Comparison of ENCODE assay signal across 1 cellular context in the genomic region with DNA sequence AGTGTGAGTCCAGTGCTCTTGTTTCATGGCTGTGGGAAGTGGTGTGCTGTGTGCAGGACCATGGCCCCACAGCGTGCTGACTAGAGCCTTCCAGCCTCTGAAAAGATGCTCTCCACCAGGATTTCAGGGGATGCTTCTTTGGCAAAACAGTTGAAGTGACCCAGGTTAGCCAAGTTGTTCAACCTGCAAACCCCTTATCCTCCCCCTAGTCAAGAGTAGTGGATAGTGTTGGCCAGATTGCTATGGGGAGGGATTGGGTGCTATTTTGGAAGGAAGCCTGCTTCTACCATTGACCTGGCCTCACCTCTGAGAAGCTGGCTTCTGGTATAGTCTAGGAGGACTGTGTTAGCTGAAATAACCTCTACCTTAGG.
TF ChIP-seq lines count a peak whose summit lies in the region.

No MANE protein-coding gene starts in this region.

TF ChIP-seq in HEK293, 187 proteins besides CTCF, POLR2A, EP300 and RAD21 (continued from another document):
- TF ChIP-seq PRDM10 (tag by site-specific recombination; IDR thresholded peaks at IDR 0.05) (peak; percentile 82), SCRT2 (tag by site-specific recombination; IDR thresholded peaks at IDR 0.05) (peak; percentile 27; the same call in 1 of the 2 replicates), ZNF670 (tag by site-specific recombination; IDR thresholded peaks at IDR 0.05; ENCODE audit: low read depth) (no peak), ZNF214 (tag by site-specific recombination; IDR thresholded peaks at IDR 0.05; ENCODE audit: borderline replicate concordance) (no peak), ZNF837 (tag by site-specific recombination; IDR thresholded peaks at IDR 0.05) (no peak), ZNF37A (tag by site-specific recombination; IDR thresholded peaks at IDR 0.05) (no peak)
